Comparison of ENCODE assay signal across 21 cellular contexts in the genomic region with DNA sequence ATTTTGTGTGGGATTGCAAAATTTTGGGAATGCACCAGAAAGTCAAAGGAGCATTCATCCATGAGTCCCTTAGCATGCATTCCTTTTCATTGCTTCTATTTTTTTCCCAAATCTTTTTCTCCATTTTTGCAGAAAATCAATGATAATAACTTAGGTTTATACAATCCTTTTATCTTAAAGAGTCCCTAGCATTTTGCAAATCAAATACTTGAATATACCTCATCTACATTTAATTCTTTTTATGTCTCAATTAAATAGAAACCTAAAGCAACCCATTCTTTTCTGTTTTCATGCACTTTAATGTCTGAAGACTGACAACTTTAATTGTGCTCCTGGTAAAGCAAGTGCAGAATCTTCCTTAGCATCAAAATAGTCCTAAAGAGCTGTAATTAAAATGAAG.
"Had no signal": no experiment of that assay in that cellular context is flagged by ENCODE, and none has a peak within 500 bp of the region (broad histone marks: within the 10 kb centered on the region; RNA-seq: fewer than 3 reads in every experiment).

No MANE protein-coding gene starts in this region.

- DNase-seq: KBM-7; MV-4-11; NCI-H1048; NCI-H1105; NCI-H1436 treated with DMSO at 0.1 percent for 48 hours; NCI-H1694; NCI-H187 treated with DMSO at 0.1 percent for 48 hours; NCI-H2029 treated with DMSO at 0.1 percent for 48 hours; NCI-H2171; NCI-H226; NCI-H446; NCI-H510A; NCI-H524 treated with DMSO at 0.1 percent for 48 hours; NCI-H69; NCI-H774; NK-92 treated with Interleukin-12 subunit alpha and Interleukin-12 subunit beta, amount 100 ng/mL, for 24 hours; PC-3; SHP77 had no signal

- H3K27ac ChIP-seq: RWPE1 had no signal

- ATAC-seq: Panc1, PC-3, SK-N-SH treated with all-trans-retinoic acid at 6 μM for 48 hours had no signal
